Comparison of ENCODE assay signal across 8 cellular contexts in genomic region chr2:219570194-219570923, GRCh38. TPM values are rescaled to one million over a fixed set of nuclear protein-coding genes. Genes with fewer than 3 reads are reported as not detected.
DNase-seq lines count a peak whose midpoint lies in the region; ATAC-seq and TF ChIP-seq lines count a peak whose summit lies in the region.

No MANE protein-coding gene starts in this region.

- intact Hi-C loops in left cardiac atrium (cut with DNase I) = loop anchor here in 1 of 2 donors (2.0 kb wide), 1 partner anchor 72 kb away; no protein-coding TSS in a partner anchor

- no peak for TF ChIP-seq CTCF in retinal pigment epithelial cell (conservative IDR thresholded peaks at IDR 0.05; ENCODE audit: low read depth, low read length)

- peak overlapping the region; percentile 52 for H3K4me3 ChIP-seq in retinal pigment epithelial cell (ENCODE audit: low read length)

- ATAC-seq in left cardiac atrium (peak; percentile 31 to 42), GM21390 (IDR thresholded peaks at IDR 0.05; ENCODE audit: unreplicated experiment) (no peak), HG03139 (IDR thresholded peaks at IDR 0.05; ENCODE audit: unreplicated experiment) (no peak), GM21576 (IDR thresholded peaks at IDR 0.05; ENCODE audit: unreplicated experiment) (no peak)

- no peak overlapping the region for H3K27ac Mint-ChIP-seq in activated naive CD4-positive, alpha-beta T cell treated with anti-CD3 and anti-CD28 coated beads, Interleukin-2, amount 50 U/mL, for 24 hours
- no peak overlapping the region for H3K27ac Mint-ChIP-seq in activated naive CD8-positive, alpha-beta T cell treated with anti-CD3 and anti-CD28 coated beads for 36 hours

- no peaks in the 10 kb centered on the region for H3K9me3 Mint-ChIP-seq in activated naive CD4-positive, alpha-beta T cell treated with anti-CD3 and anti-CD28 coated beads, Interleukin-2, amount 50 U/mL, for 24 hours
- no peaks in the 10 kb centered on the region for H3K9me3 Mint-ChIP-seq in activated naive CD8-positive, alpha-beta T cell treated with anti-CD3 and anti-CD28 coated beads for 36 hours

- no peaks in the 10 kb centered on the region for H3K36me3 Mint-ChIP-seq in activated naive CD4-positive, alpha-beta T cell treated with anti-CD3 and anti-CD28 coated beads, Interleukin-2, amount 50 U/mL, for 24 hours
- H3K36me3 Mint-ChIP-seq in activated naive CD8-positive, alpha-beta T cell treated with anti-CD3 and anti-CD28 coated beads for 36 hours = no peaks in the 10 kb centered on the region

- H3K27me3 Mint-ChIP-seq in activated naive CD4-positive, alpha-beta T cell treated with anti-CD3 and anti-CD28 coated beads, Interleukin-2, amount 50 U/mL, for 24 hours = peaks cover 28% of the 10 kb centered on the region
- peaks cover 43% of the 10 kb centered on the region for H3K27me3 Mint-ChIP-seq in activated naive CD8-positive, alpha-beta T cell treated with anti-CD3 and anti-CD28 coated beads for 36 hours

- no peaks in the 10 kb centered on the region for H3K4me1 Mint-ChIP-seq in activated naive CD4-positive, alpha-beta T cell treated with anti-CD3 and anti-CD28 coated beads, Interleukin-2, amount 50 U/mL, for 24 hours
- no peaks in the 10 kb centered on the region for H3K4me1 Mint-ChIP-seq in activated naive CD8-positive, alpha-beta T cell treated with anti-CD3 and anti-CD28 coated beads for 36 hours

- peak overlapping the region; percentile 56 for H3K4me3 Mint-ChIP-seq in activated naive CD4-positive, alpha-beta T cell treated with anti-CD3 and anti-CD28 coated beads, Interleukin-2, amount 50 U/mL, for 24 hours
- peak overlapping the region; percentile 57 for H3K4me3 Mint-ChIP-seq in activated naive CD8-positive, alpha-beta T cell treated with anti-CD3 and anti-CD28 coated beads for 36 hours

- no peak for DNase-seq in activated naive CD4-positive, alpha-beta T cell (lab: John Stamatoyannopoulos, UW)
- DNase-seq in activated naive CD8-positive, alpha-beta T cell treated with anti-CD3 and anti-CD28 coated beads for 36 hours = peak; percentile 26
- DNase-seq in left cardiac atrium (no peak), retinal pigment epithelial cell (ENCODE audit: low read depth) (no peak)

RNA-seq across cellular contexts. Expression of gene OBSL1, which starts 1.0 kb away (rescaled TPM):
- 1 to 10 TPM; 1.7 to 2.0 TPM for total RNA-seq in activated naive CD8-positive, alpha-beta T cell treated with anti-CD3 and anti-CD28 coated beads for 36 hours
- total RNA-seq in left cardiac atrium = 100 to 1,000 TPM; 121 to 187 TPM

RNA-seq across cellular contexts. Expression of gene INHA, which starts 1.8 kb away (rescaled TPM):
- total RNA-seq in activated naive CD8-positive, alpha-beta T cell treated with anti-CD3 and anti-CD28 coated beads for 36 hours = not detected
- total RNA-seq in left cardiac atrium = 10 to 100 TPM in 1 of 2 donors, 1 to 10 TPM in 1; 2.2 to 16.2 TPM

RNA-seq across cellular contexts. Expression of gene TMEM198, which starts 26.5 kb away (rescaled TPM):
- 1 to 10 TPM; 3.5 to 4.2 TPM for total RNA-seq in activated naive CD8-positive, alpha-beta T cell treated with anti-CD3 and anti-CD28 coated beads for 36 hours
- total RNA-seq in left cardiac atrium = 1 to 10 TPM; 3.2 to 4.1 TPM

RNA-seq across cellular contexts. Expression of gene CHPF, which starts 26.8 kb away (rescaled TPM):
- 10 to 100 TPM; 21.9 to 23.9 TPM for total RNA-seq in activated naive CD8-positive, alpha-beta T cell treated with anti-CD3 and anti-CD28 coated beads for 36 hours
- 100 to 1,000 TPM in 1 of 2 donors, 10 to 100 TPM in 1; 72.4 to 113 TPM for total RNA-seq in left cardiac atrium

RNA-seq across cellular contexts. Expression of gene STK11IP, which starts 27.3 kb away (rescaled TPM):
- total RNA-seq in activated naive CD8-positive, alpha-beta T cell treated with anti-CD3 and anti-CD28 coated beads for 36 hours = 10 to 100 TPM; 24.5 to 25.3 TPM
- 10 to 100 TPM; 12.4 to 14.1 TPM for total RNA-seq in left cardiac atrium

Comparison
In these comparisons a context has a peak if more than half of its experiments do, and no peak if none do; other contexts are left out.
1. ATAC-seq: peak in left cardiac atrium (2 of 2); none in GM21390 (single experiment), HG03139 (single experiment) and GM21576 (single experiment).
2. RNA of gene OBSL1, which starts 1.0 kb away (total RNA-seq): 121 to 187 TPM in left cardiac atrium; 1.7 to 2.0 TPM in activated naive CD8-positive, alpha-beta T cell treated with anti-CD3 and anti-CD28 coated beads for 36 hours; every median in the first group is over 10 times any median in the second.